1 cellular context compared by ENCODE assay signal in the genomic region with DNA sequence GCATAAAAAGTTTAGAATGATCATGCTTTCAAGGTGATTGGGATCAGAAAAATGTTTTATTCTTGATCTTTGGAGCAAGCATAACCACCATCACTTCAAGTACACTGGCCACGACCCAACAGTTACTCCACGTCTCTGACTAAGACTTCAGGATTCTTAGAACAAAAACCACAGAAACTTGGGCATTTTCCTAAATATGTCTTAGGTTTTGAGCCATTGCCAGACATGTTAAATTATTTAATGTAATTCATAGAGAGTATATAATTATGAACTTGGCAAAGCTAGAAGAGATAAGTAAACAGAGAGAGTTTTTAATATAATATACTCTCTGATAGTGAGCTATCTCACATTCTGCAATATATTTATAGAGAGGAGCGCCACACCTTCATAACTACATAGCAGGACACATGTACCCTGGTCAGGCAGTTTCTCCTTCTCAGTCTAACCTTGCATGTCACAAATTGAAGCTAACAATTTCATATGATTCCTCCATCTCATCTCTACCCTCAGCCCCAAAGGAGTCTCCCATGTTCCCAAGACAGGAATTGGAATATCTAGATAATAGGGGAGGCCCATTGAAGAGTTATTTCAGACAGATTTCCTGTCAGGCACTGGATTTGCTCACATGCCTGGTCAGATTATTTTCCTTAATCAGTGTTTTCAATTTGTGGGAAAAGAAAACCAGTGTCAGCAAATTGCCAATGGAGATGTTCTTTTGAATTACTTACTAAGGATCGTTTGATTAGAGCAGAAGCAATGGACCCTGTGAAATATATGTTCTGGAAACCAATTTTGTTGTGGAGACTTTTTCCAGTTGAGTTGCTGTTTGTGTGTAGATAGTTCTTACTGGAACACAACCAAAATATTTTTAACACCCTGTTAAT.
TF ChIP-seq lines count a peak whose summit lies in the region.

No MANE protein-coding gene starts in this region.

TF ChIP-seq in GM23338, 12 proteins besides CTCF, POLR2A, EP300 and RAD21 (continued from another document):
- TF ChIP-seq NANOG (IDR thresholded peaks at IDR 0.05; ENCODE audit: borderline replicate concordance) (no peak), POLR2AphosphoS5 (IDR thresholded peaks at IDR 0.05; ENCODE audit: low read depth) (no peak), EZH2phosphoT487 (IDR thresholded peaks at IDR 0.05; ENCODE audit: unreplicated experiment) (no peak), JUNB (IDR thresholded peaks at IDR 0.05; ENCODE audit: unreplicated experiment) (no peak), ZNF114 (CRISPR knock-in tag; IDR thresholded peaks at IDR 0.05) (no peak), STAT1 (IDR thresholded peaks at IDR 0.05; ENCODE audit: unreplicated experiment) (no peak), EZH2 (IDR thresholded peaks at IDR 0.05; ENCODE audit: low read depth, unreplicated experiment) (no peak), CREB1 (CRISPR knock-in tag; IDR thresholded peaks at IDR 0.05; ENCODE audit: low read depth) (no peak)
- TF ChIP-seq, protein P1, sequence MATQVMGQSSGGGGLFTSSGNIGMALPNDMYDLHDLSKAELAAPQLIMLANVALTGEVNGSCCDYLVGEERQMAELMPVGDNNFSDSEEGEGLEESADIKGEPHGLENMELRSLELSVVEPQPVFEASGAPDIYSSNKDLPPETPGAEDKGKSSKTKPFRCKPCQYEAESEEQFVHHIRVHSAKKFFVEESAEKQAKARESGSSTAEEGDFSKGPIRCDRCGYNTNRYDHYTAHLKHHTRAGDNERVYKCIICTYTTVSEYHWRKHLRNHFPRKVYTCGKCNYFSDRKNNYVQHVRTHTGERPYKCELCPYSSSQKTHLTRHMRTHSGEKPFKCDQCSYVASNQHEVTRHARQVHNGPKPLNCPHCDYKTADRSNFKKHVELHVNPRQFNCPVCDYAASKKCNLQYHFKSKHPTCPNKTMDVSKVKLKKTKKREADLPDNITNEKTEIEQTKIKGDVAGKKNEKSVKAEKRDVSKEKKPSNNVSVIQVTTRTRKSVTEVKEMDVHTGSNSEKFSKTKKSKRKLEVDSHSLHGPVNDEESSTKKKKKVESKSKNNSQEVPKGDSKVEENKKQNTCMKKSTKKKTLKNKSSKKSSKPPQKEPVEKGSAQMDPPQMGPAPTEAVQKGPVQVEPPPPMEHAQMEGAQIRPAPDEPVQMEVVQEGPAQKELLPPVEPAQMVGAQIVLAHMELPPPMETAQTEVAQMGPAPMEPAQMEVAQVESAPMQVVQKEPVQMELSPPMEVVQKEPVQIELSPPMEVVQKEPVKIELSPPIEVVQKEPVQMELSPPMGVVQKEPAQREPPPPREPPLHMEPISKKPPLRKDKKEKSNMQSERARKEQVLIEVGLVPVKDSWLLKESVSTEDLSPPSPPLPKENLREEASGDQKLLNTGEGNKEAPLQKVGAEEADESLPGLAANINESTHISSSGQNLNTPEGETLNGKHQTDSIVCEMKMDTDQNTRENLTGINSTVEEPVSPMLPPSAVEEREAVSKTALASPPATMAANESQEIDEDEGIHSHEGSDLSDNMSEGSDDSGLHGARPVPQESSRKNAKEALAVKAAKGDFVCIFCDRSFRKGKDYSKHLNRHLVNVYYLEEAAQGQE (IDR thresholded peaks at IDR 0.05; ENCODE audit: unreplicated experiment), result no peak
- TF ChIP-seq, protein P2, sequence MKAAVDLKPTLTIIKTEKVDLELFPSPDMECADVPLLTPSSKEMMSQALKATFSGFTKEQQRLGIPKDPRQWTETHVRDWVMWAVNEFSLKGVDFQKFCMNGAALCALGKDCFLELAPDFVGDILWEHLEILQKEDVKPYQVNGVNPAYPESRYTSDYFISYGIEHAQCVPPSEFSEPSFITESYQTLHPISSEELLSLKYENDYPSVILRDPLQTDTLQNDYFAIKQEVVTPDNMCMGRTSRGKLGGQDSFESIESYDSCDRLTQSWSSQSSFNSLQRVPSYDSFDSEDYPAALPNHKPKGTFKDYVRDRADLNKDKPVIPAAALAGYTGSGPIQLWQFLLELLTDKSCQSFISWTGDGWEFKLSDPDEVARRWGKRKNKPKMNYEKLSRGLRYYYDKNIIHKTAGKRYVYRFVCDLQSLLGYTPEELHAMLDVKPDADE (IDR thresholded peaks at IDR 0.05), result no peak
